Comparison of ENCODE assay signal across 8 cellular contexts in the genomic region with DNA sequence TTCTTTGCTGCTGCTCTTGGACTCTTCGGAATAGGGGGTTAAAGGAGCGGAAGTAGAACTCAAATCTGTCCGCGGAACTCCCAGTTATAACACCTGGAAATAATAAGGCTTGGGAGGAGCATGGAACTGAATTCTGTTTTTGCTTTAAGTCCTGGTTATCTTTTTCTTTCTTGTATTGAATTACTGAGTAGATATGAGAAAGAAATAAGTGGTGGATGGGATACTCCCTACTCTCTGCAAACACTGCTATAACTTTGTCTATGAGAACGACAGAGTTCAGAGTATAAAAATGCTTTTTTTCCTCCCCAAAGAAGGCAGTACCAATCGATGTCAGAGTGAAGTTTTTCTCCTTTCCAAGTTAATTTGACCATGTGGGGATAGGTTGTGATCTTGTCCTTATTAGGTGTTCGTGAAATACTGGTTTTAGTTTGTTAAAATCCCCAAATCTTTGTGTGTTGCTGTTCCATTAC. TPM values are rescaled to one million over a fixed set of nuclear protein-coding genes. Genes with fewer than 3 reads are reported as not detected.
DNase-seq lines count a peak whose midpoint lies in the region; ATAC-seq and TF ChIP-seq lines count a peak whose summit lies in the region.

No MANE protein-coding gene starts in this region.

- peak overlapping the region; percentile 80 for H2AFZ ChIP-seq in PC-3 (ENCODE audit: low read length)

- no peaks in the 10 kb centered on the region for H4K20me1 ChIP-seq in PC-3 (ENCODE audit: low read length)

- peak overlapping the region; percentile 82 for H3K9ac ChIP-seq in PC-3 (ENCODE audit: low read length)

- no peaks in the 10 kb centered on the region for H3K9me2 ChIP-seq in PC-3 (replicated peaks; ENCODE audit: low read length)

- POLR2A ChIA-PET in PC-3 (lab: Charles Lee; ENCODE audit: unreplicated experiment) = no interaction called here

- H3K79me2 ChIP-seq in PC-3 (ENCODE audit: low read length) = peaks cover 94% of the 10 kb centered on the region

- 0 to 1% methylated on average over 7 of the region's 7 CpGs for WGBS in aorta, 2 donors

- CTCF ChIA-PET in PC-3 (lab: Charles Lee) = no interaction called here

- intact Hi-C loops in PC-3 (cut with micrococcal nuclease) = loop anchor here (10.0 kb wide), 1 partner anchor 155 kb away; no protein-coding TSS in a partner anchor
- intact Hi-C loops in aorta (cut with DNase I) = loop anchor here in 1 of 2 donors (10.0 kb wide), 1 partner anchor 65 kb away; no protein-coding TSS in a partner anchor

- H3K9me3 ChIP-seq in PC-3 (ENCODE audit: low read length) = no peaks in the 10 kb centered on the region
- H3K9me3 ChIP-seq in aorta (ENCODE audit: control insufficient read depth, low read length) = peaks cover 2% of the 10 kb centered on the region

- no peaks in the 10 kb centered on the region for H3K27me3 ChIP-seq in GM06990 (replicated peaks; ENCODE audit: control insufficient read depth, insufficient read depth, low read length)
- no peaks in the 10 kb centered on the region for H3K27me3 ChIP-seq in PC-3 (ENCODE audit: low read length)
- H3K27me3 ChIP-seq in aorta (ENCODE audit: control insufficient read depth in 1 of 2, insufficient read depth in 2 of 2, low read length in 1 of 2) = no peaks in the 10 kb centered on the region

- ATAC-seq in PC-3 (no peak), memory B cell (ENCODE audit: low read depth) (no peak), aorta (ENCODE audit: low FRiP score) (no peak), GM19455 (IDR thresholded peaks at IDR 0.05; ENCODE audit: unreplicated experiment) (no peak)

- peak overlapping the region; percentile 100 for H3K4me2 ChIP-seq in PC-3 (ENCODE audit: low read length)

- H3K27me3 Mint-ChIP-seq in memory B cell = no peaks in the 10 kb centered on the region

- TF ChIP-seq CTCF in 22Rv1 (IDR thresholded peaks at IDR 0.05) (no peak), GM06990 (IDR thresholded peaks at IDR 0.05; ENCODE audit: insufficient read depth, low read length, poor library complexity, severe bottlenecking) (no peak), PC-3 (conservative IDR thresholded peaks at IDR 0.05; ENCODE audit: low read depth, low read length) (no peak)

- H3K36me3 ChIP-seq in GM06990 (ENCODE audit: control insufficient read depth, insufficient read depth, low read length) (no peaks in the 10 kb centered on the region), PC-3 (ENCODE audit: low read depth, low read length) (peaks cover 2% of the 10 kb centered on the region; the same call in 1 of the 2 replicates), aorta (ENCODE audit: control insufficient read depth in 1 of 2, insufficient read depth in 2 of 2, low read length in 1 of 2) (no peaks in the 10 kb centered on the region)

- peaks cover 47% of the 10 kb centered on the region for H3K4me1 Mint-ChIP-seq in memory B cell

- H3K4me1 ChIP-seq in PC-3 (ENCODE audit: insufficient read depth, low read length) (peaks cover 47% of the 10 kb centered on the region), aorta (ENCODE audit: control insufficient read depth in 1 of 2, insufficient read depth in 2 of 2, low read length in 2 of 2) (no peaks in the 10 kb centered on the region)

- peaks cover 8% of the 10 kb centered on the region for H3K36me3 Mint-ChIP-seq in memory B cell

- BruUV-seq in PC-3 (replicated peaks; lab: Mats Ljungman, UMichigan) = TSS peak; percentile 58

- peak; percentile 15 for DNase-seq in GM06990 (ENCODE audit: extremely low read depth, insufficient read length)
- peak; percentile 29 for DNase-seq in PC-3
- DNase-seq in memory B cell (ENCODE audit: low spot score in 2 of 2) = no peak
- DNase-seq in aorta = no peak
- DNase-seq in iPS-NIHi7 (ENCODE audit: extremely low spot score) = no peak

- H3K27ac ChIP-seq in 22Rv1 (peak overlapping the region; percentile 87), PC-3 (ENCODE audit: low read length) (peak overlapping the region; percentile 24; the same call in 1 of the 2 replicates), cingulate gyrus (ENCODE audit: low read depth, low read length) (peak overlapping the region; percentile 89), aorta (ENCODE audit: low read depth in 1 of 2, low read length in 2 of 2) (peak overlapping the region; percentile 29 to 89)

- peak overlapping the region; percentile 98 for H3K27ac Mint-ChIP-seq in memory B cell

- H3F3A ChIP-seq in PC-3 (ENCODE audit: low read length, unreplicated experiment) = no peaks in the 10 kb centered on the region

- H3K9me3 Mint-ChIP-seq in memory B cell = peaks cover 1% of the 10 kb centered on the region

- H3K4me3 ChIP-seq in GM06990 (replicated peaks; ENCODE audit: low read depth, low read length) = peak overlapping the region; percentile 95
- H3K4me3 ChIP-seq in PC-3 (ENCODE audit: low read length) = peak overlapping the region; percentile 76
- peak overlapping the region; percentile 70 to 90 for H3K4me3 ChIP-seq in aorta (ENCODE audit: low read length in 2 of 2)

- H3K4me3 Mint-ChIP-seq in memory B cell = peak overlapping the region; percentile 100

RNA-seq across cellular contexts. Expression of a gene that starts 1.2 kb away (rescaled TPM):
- total RNA-seq in PC-3 (2014; rRNA removed) (13.3 and 16.0 TPM in 2 replicates), aorta (10 to 100 TPM; 27.7 to 36.7 TPM)
- 1 to 10 TPM; 3.0 to 6.9 TPM for polyA plus RNA-seq in aorta

Comparison
In these comparisons a context has a peak if more than half of its experiments do, and no peak if none do; other contexts are left out.
1. H3K27ac ChIP-seq: peak in every context shown above with its lines; median percentile 89 in cingulate gyrus; 87 in 22Rv1; 59 in aorta; 24 in PC-3.
2. DNase-seq: peak in GM06990 (single experiment) and PC-3 (single experiment); none in memory B cell (0 of 2), aorta (0 of 2) and iPS-NIHi7 (single experiment).
3. Peak in every context shown above with its lines, with median percentiles within 50 percentile points of each other: H3K4me3 ChIP-seq.